ENCODE assay signal across 9 cellular contexts in the genomic region with DNA sequence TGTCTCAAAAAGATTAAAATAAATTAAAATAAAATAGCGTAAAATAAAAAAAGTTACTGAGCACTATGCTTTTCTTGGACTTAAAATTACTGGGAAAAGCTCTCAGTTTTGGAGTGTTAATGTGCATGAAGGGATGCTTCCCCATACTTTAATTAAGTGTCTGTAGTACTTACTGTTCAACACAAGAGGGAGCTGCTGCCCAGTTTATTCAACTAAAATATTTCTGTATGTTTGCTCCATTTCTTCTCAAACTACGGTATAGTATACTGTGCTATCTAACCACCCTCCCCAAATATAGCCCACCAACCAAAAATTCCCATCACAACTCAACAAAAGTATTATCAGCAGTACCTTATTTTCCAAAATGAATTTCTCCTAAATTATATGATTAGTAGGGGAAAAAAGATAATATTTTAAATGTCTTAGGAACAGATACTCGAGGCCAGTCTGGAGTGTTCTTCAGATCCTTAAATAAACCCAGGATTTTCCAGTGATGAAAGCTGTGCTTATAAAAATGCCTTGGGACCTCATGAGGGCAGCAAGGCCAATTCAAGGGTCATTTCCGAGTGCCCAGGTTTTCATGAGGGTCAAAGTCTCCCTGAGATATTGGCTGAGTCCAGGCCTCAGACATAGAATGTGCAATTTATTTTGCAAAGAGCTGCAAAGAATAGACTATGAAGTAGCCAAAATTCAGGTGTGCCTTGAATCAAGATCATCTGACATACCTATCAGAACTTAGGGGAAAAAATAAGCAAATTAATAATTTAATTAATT.
DNase-seq lines count a peak whose midpoint lies in the region; ATAC-seq, FAIRE-seq and TF ChIP-seq lines count a peak whose summit lies in the region.
"Had no signal": no experiment of that assay in that cellular context is flagged by ENCODE, and none has a peak within 500 bp of the region (broad histone marks: within the 10 kb centered on the region; RNA-seq: fewer than 3 reads in every experiment).

No MANE protein-coding gene starts in this region.

- no peaks in the 10 kb centered on the region for H3K4me1 ChIP-seq in thyroid gland

- 24% methylated on average over 4 of the region's 4 CpGs for WGBS in thyroid gland, 2 donors

- H3K27ac ChIP-seq in thyroid gland: no peak overlapping the region
- H3K27ac ChIP-seq: epithelial cell of prostate had no signal

- H3K4me3 ChIP-seq in bronchial epithelial cell (ENCODE audit: low read depth, low read length) (no peak overlapping the region), thyroid gland (replicated peaks in 1 of 3) (no peak overlapping the region)

- DNase-seq in stimulated activated CD4-positive, alpha-beta T cell treated with anti-CD3 and anti-CD28 coated beads, Interleukin-4, amount 100 ng/mL, for 24 hours: peak; percentile 49
- DNase-seq in stimulated activated CD4-positive, alpha-beta T cell treated with anti-CD3 and anti-CD28 coated beads, Interleukin-1b, Interleukin-23, amount 100 ng/mL, for 48 hours: no peak
- DNase-seq in NOMO-1 (lab: John Stamatoyannopoulos, UW; ENCODE audit: unreplicated experiment in 2 of 2) (peak; percentile 7 to 57), bronchial epithelial cell (ENCODE audit: low read depth) (peak; percentile 44), kidney tubule cell (ENCODE audit: low spot score) (peak; percentile 68), thyroid gland (no peak)

- peaks cover 4% of the 10 kb centered on the region for H3K27me3 ChIP-seq in bronchial epithelial cell (ENCODE audit: control insufficient read depth, insufficient read depth, low read length)
- H3K27me3 ChIP-seq in thyroid gland: no peaks in the 10 kb centered on the region

- ATAC-seq in HG03354 (IDR thresholded peaks at IDR 0.05; ENCODE audit: poor library complexity, severe bottlenecking, unreplicated experiment): peak; percentile 67
- no peak for ATAC-seq in HG03097 (IDR thresholded peaks at IDR 0.05; ENCODE audit: low FRiP score, unreplicated experiment)

- intact Hi-C loops in thyroid gland (cut with DNase I): loop anchor here (5.0 kb wide), 1 partner anchor 238 kb away; no protein-coding TSS in a partner anchor

- peak; percentile 57 for TF ChIP-seq CTCF in bronchial epithelial cell (IDR thresholded peaks at IDR 0.05; ENCODE audit: insufficient read depth, low read length, severe bottlenecking)
- TF ChIP-seq CTCF in thyroid gland (IDR thresholded peaks at IDR 0.05): peak; percentile 34 to 80 (median 68)

- TF ChIP-seq POLR2A in thyroid gland (IDR thresholded peaks at IDR 0.05): no peak

- H3K36me3 ChIP-seq in bronchial epithelial cell (ENCODE audit: control insufficient read depth, insufficient read depth, low read length) (no peaks in the 10 kb centered on the region), thyroid gland (no peaks in the 10 kb centered on the region)

- no peaks in the 10 kb centered on the region for H3K9me3 ChIP-seq in thyroid gland

- no peak for FAIRE-seq in bronchial epithelial cell (lab: Jason Lieb, UNC)

Comparison
In these comparisons a context has a peak if more than half of its experiments do, and no peak if none do; other contexts are left out.
1. DNase-seq: peak in stimulated activated CD4-positive, alpha-beta T cell treated with anti-CD3 and anti-CD28 coated beads, Interleukin-4, amount 100 ng/mL, for 24 hours (single experiment), NOMO-1 (2 of 2), bronchial epithelial cell (single experiment) and kidney tubule cell (single experiment); none in stimulated activated CD4-positive, alpha-beta T cell treated with anti-CD3 and anti-CD28 coated beads, Interleukin-1b, Interleukin-23, amount 100 ng/mL, for 48 hours (single experiment) and thyroid gland (0 of 2).